ENCODE assay signal across 26 cellular contexts in genomic region chr16:50928065-50928464, GRCh38.
"Had no signal": no experiment of that assay in that cellular context is flagged by ENCODE, and none has a peak within 500 bp of the region (broad histone marks: within the 10 kb centered on the region; RNA-seq: fewer than 3 reads in every experiment).

No MANE protein-coding gene starts in this region.

- FAIRE-seq: astrocyte had no signal

- H3K27me3 ChIP-seq: brain microvascular endothelial cell, vagina had no signal

- H3K4me3 ChIP-seq: esophagus squamous epithelium, heart right ventricle, mucosa of descending colon, smooth muscle cell, vagina had no signal

- H3K36me3 ChIP-seq: brain microvascular endothelial cell, esophagus squamous epithelium, heart right ventricle, vagina, WERI-Rb-1 had no signal

- H3K27ac ChIP-seq: brain microvascular endothelial cell, epithelial cell of prostate, esophagus squamous epithelium, heart right ventricle, vagina, WERI-Rb-1 had no signal

- H3K4me1 ChIP-seq: heart right ventricle, vagina had no signal

- H3K9me3 ChIP-seq: esophagus squamous epithelium, heart right ventricle, mucosa of descending colon, vagina had no signal

- DNase-seq: activated CD4-positive, alpha-beta memory T cell treated with anti-CD3 and anti-CD28 coated beads for 36 hours; activated CD4-positive, alpha-beta T cell treated with anti-CD3 and anti-CD28 coated beads, Interleukin-2, amount 10 ng/mL, durations not matched to agents 24 days and 14 days; activated CD8-positive, alpha-beta memory T cell treated with anti-CD3 and anti-CD28 coated beads, Interleukin-2, amount 50 U/mL, for 4 hours; activated gamma-delta T cell treated with Interleukin-2 at 50 U/mL for 16 hours; activated naive CD4-positive, alpha-beta T cell treated with anti-CD3 and anti-CD28 coated beads, Interleukin-2, amount 50 U/mL, for 16 hours; activated T-cell treated with anti-CD3 and anti-CD28 coated beads, Interleukin-2, amount 50 U/mL, for 24 hours; amniotic stem cell; brain microvascular endothelial cell; effector CD4-positive, alpha-beta T cell; esophagus squamous epithelium; foreskin melanocyte; heart right ventricle; mesendoderm; mucosa of descending colon; stimulated activated CD4-positive, alpha-beta T cell treated with anti-CD3 and anti-CD28 coated beads, Interleukin-1b, Interleukin-23, amount 100 ng/mL, for 48 hours; stimulated activated CD4-positive, alpha-beta T cell treated with anti-CD3 and anti-CD28 coated beads, Interleukin-4, amount 100 ng/mL, for 4 hours; stimulated activated CD8-positive, alpha-beta memory T cell treated with anti-CD3 and anti-CD28 coated beads, Interleukin-4, amount 100 ng/mL, for 48 hours; stimulated activated naive CD8-positive, alpha-beta T cell treated with anti-CD3 and anti-CD28 coated beads, Interleukin-15, amount 100 ng/mL, for 72 hours; substantia nigra; T-helper 17 cell; T1000; WERI-Rb-1 had no signal
